14 cellular contexts compared by ENCODE assay signal in genomic region chr2:190820416-190820815, GRCh38.
DNase-seq lines count a peak whose midpoint lies in the region; ATAC-seq and TF ChIP-seq lines count a peak whose summit lies in the region.
"Had no signal": no experiment of that assay in that cellular context is flagged by ENCODE, and none has a peak within 500 bp of the region (broad histone marks: within the 10 kb centered on the region; RNA-seq: fewer than 3 reads in every experiment).

No MANE protein-coding gene starts in this region.

- peak overlapping the region; percentile 23 for H3K4me2 ChIP-seq in osteoblast (ENCODE audit: insufficient read depth, low read length)

- H3K79me2 ChIP-seq in osteoblast (ENCODE audit: insufficient read depth, low read length), result no peaks in the 10 kb centered on the region

- no peak for TF ChIP-seq CTCF in osteoblast (IDR thresholded peaks at IDR 0.05; ENCODE audit: extremely low read depth, low read depth, low read length)

- no peaks in the 10 kb centered on the region for H3K27me3 ChIP-seq in SJCRH30
- no peaks in the 10 kb centered on the region for H3K27me3 ChIP-seq in osteoblast (ENCODE audit: insufficient read depth, low read length)

- H2AFZ ChIP-seq in osteoblast (ENCODE audit: low read length), result no peak overlapping the region

- peaks cover 19% of the 10 kb centered on the region for H3K4me1 ChIP-seq in SJCRH30
- peaks cover 6% of the 10 kb centered on the region for H3K4me1 ChIP-seq in osteoblast (ENCODE audit: insufficient read depth, low read length)

- no peak for ATAC-seq in HG02981 (IDR thresholded peaks at IDR 0.05; ENCODE audit: unreplicated experiment)
- no peak for ATAC-seq in HG02840 (IDR thresholded peaks at IDR 0.05; ENCODE audit: low FRiP score, unreplicated experiment)
- ATAC-seq: CD8-positive, alpha-beta T cell had no signal

- H3K9me3 ChIP-seq in SJCRH30 (replicated peaks) (peaks cover 8% of the 10 kb centered on the region; the same call in 1 of the 2 replicates), osteoblast (ENCODE audit: low read depth, low read length) (no peaks in the 10 kb centered on the region)

- no peaks in the 10 kb centered on the region for H4K20me1 ChIP-seq in osteoblast (ENCODE audit: insufficient read depth, low read length)

- peak overlapping the region; percentile 33 for H3K4me3 ChIP-seq in SJCRH30
- H3K4me3 ChIP-seq in osteoblast (ENCODE audit: insufficient read depth, low read length), result no peak overlapping the region

- H3K36me3 ChIP-seq in SJCRH30, result no peaks in the 10 kb centered on the region
- H3K36me3 ChIP-seq in osteoblast (ENCODE audit: insufficient read depth, low read length), result no peaks in the 10 kb centered on the region

- peak overlapping the region; percentile 66 for H3K27ac ChIP-seq in SJCRH30
- peak overlapping the region; percentile 2 for H3K27ac ChIP-seq in osteoblast (ENCODE audit: low read depth, low read length)
- H3K27ac ChIP-seq: 22Rv1, HL-60 had no signal

- DNase-seq in COLO829 (ENCODE audit: low spot score) (peak; percentile 48), SJCRH30 (peak in 1 of 2 experiments; percentile 52), foreskin melanocyte (peak; percentile 73), osteoblast (ENCODE audit: insufficient read length, low spot score, missing footprints) (no peak), H4 (ENCODE audit: low spot score) (no peak)
- DNase-seq in activated CD4-positive, alpha-beta T cell treated with anti-CD3 and anti-CD28 coated beads, Interleukin-2, amount 50 U/mL, for 1 hour, result no peak
- DNase-seq: Caco-2; CD8-positive, alpha-beta T cell; DND-41; GDM1 had no signal

Comparison
In these comparisons a context has a peak if more than half of its experiments do, and no peak if none do; other contexts are left out.
1. DNase-seq: peak in COLO829 (single experiment) and foreskin melanocyte (single experiment); none in osteoblast (single experiment), H4 (single experiment) and activated CD4-positive, alpha-beta T cell treated with anti-CD3 and anti-CD28 coated beads, Interleukin-2, amount 50 U/mL, for 1 hour (single experiment).